13 cellular contexts compared by ENCODE assay signal in genomic region chr5:107572800-107573368, GRCh38.
DNase-seq lines count a peak whose midpoint lies in the region; ATAC-seq, FAIRE-seq and TF ChIP-seq lines count a peak whose summit lies in the region.
"Had no signal": no experiment of that assay in that cellular context is flagged by ENCODE, and none has a peak within 500 bp of the region (broad histone marks: within the 10 kb centered on the region; RNA-seq: fewer than 3 reads in every experiment).

No MANE protein-coding gene starts in this region.

- H3K27ac ChIP-seq in C4-2B (peak overlapping the region; percentile 50; the same call in 1 of the 2 replicates), HCT116 (ENCODE audit: low read depth, low read length) (no peak overlapping the region), duodenal mucosa (ENCODE audit: low read depth, low read length) (no peak overlapping the region), HepG2 (ENCODE audit: extremely low read length, insufficient read depth, low read length) (no peak overlapping the region)
- H3K27ac ChIP-seq: HL-60, SK-N-MC had no signal

- no peak overlapping the region for H3K9ac ChIP-seq in HCT116 (ENCODE audit: low read length)
- H3K9ac ChIP-seq in duodenal mucosa (ENCODE audit: low read depth in 1 of 2, low read length in 2 of 2) = no peak overlapping the region
- no peak overlapping the region for H3K9ac ChIP-seq in HepG2 (ENCODE audit: insufficient read depth, low read depth, low read length)

- FAIRE-seq in HepG2 (lab: Jason Lieb, UNC) = no peak

- in situ Hi-C loops in HepG2 (cut with HindIII; ENCODE audit: extremely low pct_ligation_motif_present, low pct_unique_long_range_greater_than_20kb) = no loop called here

- RAD21 ChIA-PET in HCT116 (lab: Charles Lee; ENCODE audit: low non-redundant PET in 1 of 2, low total read pairs in 2 of 2, uncharacterized antibody in 2 of 2, unreplicated experiment in 2 of 2) = no interaction called here

- peaks cover 17 to 25% of the 10 kb centered on the region in 2 donors for H3K4me1 Mint-ChIP-seq in natural killer cell

- intact Hi-C loops in HCT116 (cut with micrococcal nuclease) = loop anchor here (2.0 kb wide), 1 partner anchor 100 kb away; no protein-coding TSS in a partner anchor
- intact Hi-C loops in natural killer cell (cut with micrococcal nuclease) = loop anchor here (5.0 kb wide), 3 partner anchors 206 to 326 kb away; no protein-coding TSS in a partner anchor
- intact Hi-C loops in HepG2 (cut with micrococcal nuclease; ENCODE audit: unreplicated experiment) = no loop called here

- no peak for TF ChIP-seq EP300 in HepG2 (IDR thresholded peaks at IDR 0.05; ENCODE audit: low read depth in 2 of 2, low read length in 2 of 2)
- TF ChIP-seq EP300 in HepG2 (CRISPR knock-in tag; IDR thresholded peaks at IDR 0.05; ENCODE audit: borderline replicate concordance) = no peak

- H3K4me3 Mint-ChIP-seq in natural killer cell = peak overlapping the region; percentile 38
- H3K4me3 Mint-ChIP-seq: activated CD4-positive, alpha-beta T cell treated with anti-CD3 and anti-CD28 coated beads, Interleukin-2, amount 10 ng/mL, durations not matched to agents 7 days and 5 days had no signal

- no peak overlapping the region for H3K27ac Mint-ChIP-seq in natural killer cell
- H3K27ac Mint-ChIP-seq: activated CD4-positive, alpha-beta T cell treated with anti-CD3 and anti-CD28 coated beads, Interleukin-2, amount 10 ng/mL, durations not matched to agents 7 days and 5 days; B cell had no signal

- CTCF ChIA-PET in HCT116 (lab: Charles Lee) = interaction anchor here (0.7 to 2.3 kb wide), 14 partner anchors 9 to 1304 kb away, joined by 3 to 20 read pairs (median 5); no protein-coding TSS in a partner anchor
- CTCF ChIA-PET in HepG2 (lab: Yijun Ruan, JAX; ENCODE audit: low intra/inter-chr PET ratio, low total read pairs) = no interaction called here

- 77% methylated on average over 7 of the region's 7 CpGs for WGBS in HepG2 (ENCODE audit: low lambda C conversion rate)

- DNase-seq in HCT116 (ENCODE audit: low read depth, low spot score) (no peak), natural killer cell (no peak), HepG2 (ENCODE audit: low spot score) (no peak), Ammon's horn (ENCODE audit: low spot score) (no peak), HCEC 1CT (no peak)
- DNase-seq: activated CD4-positive, alpha-beta T cell treated with anti-CD3 and anti-CD28 coated beads, Interleukin-2, amount 10 ng/mL, durations not matched to agents 7 days and 5 days had no signal

- BruUV-seq in HCT116 (replicated peaks; lab: Mats Ljungman, UMichigan) = no TSS peak
- BruUV-seq in HepG2 (replicated peaks; lab: Mats Ljungman, UMichigan) = no TSS peak

- H3K36me3 ChIP-seq in HCT116 (ENCODE audit: control insufficient read depth in 1 of 2, insufficient read depth in 2 of 2, low read length in 2 of 2) = no peaks in the 10 kb centered on the region
- H3K36me3 ChIP-seq in duodenal mucosa (ENCODE audit: control insufficient read depth in 1 of 2, insufficient read depth in 2 of 2, low read length in 2 of 2) = no peaks in the 10 kb centered on the region
- H3K36me3 ChIP-seq in HepG2 (replicated peaks in 1 of 2; ENCODE audit: control insufficient read depth in 1 of 2, insufficient read depth in 2 of 2, low read length in 2 of 2) = no peaks in the 10 kb centered on the region
- H3K36me3 ChIP-seq: prostate gland had no signal

- no peak for TF ChIP-seq RAD21 in HCT116 (IDR thresholded peaks at IDR 0.05; ENCODE audit: low read depth)
- no peak for TF ChIP-seq RAD21 in HepG2 (CRISPR knock-in tag; IDR thresholded peaks at IDR 0.05)

- H4K20me1 ChIP-seq in HCT116 (ENCODE audit: insufficient read depth) (no peaks in the 10 kb centered on the region), HepG2 (ENCODE audit: insufficient read depth, low read length) (no peaks in the 10 kb centered on the region)

- H3K9me3 Mint-ChIP-seq in natural killer cell = no peaks in the 10 kb centered on the region
- H3K9me3 Mint-ChIP-seq: activated CD4-positive, alpha-beta T cell treated with anti-CD3 and anti-CD28 coated beads, Interleukin-2, amount 10 ng/mL, durations not matched to agents 7 days and 5 days had no signal

- H3K4me1 ChIP-seq in HCT116 (ENCODE audit: control insufficient read depth in 1 of 2, insufficient read depth in 2 of 2, low read length in 2 of 2) (peaks cover 0 to 17% of the 10 kb centered on the region in 2 experiments; a peak in 2 of 4 replicates), duodenal mucosa (ENCODE audit: control insufficient read depth in 1 of 2, insufficient read depth in 2 of 2, low read length in 2 of 2) (peaks cover 23 to 25% of the 10 kb centered on the region in 2 donors), HepG2 (ENCODE audit: insufficient read depth, low read length) (peaks cover 18% of the 10 kb centered on the region)
- H3K4me1 ChIP-seq: prostate gland had no signal

- POLR2A ChIA-PET in HCT116 (lab: Charles Lee) = interaction anchor here (1.2 to 1.5 kb wide), 2 partner anchors 10 to 20 kb away, joined by 3 read pairs; no protein-coding TSS in a partner anchor
- POLR2A ChIA-PET in HepG2 (lab: Yijun Ruan, JAX) = no interaction called here

- H3K27me3 ChIP-seq in HCT116 (ENCODE audit: insufficient read depth, low read length) = no peaks in the 10 kb centered on the region
- H3K27me3 ChIP-seq in duodenal mucosa (ENCODE audit: control insufficient read depth in 1 of 2, insufficient read depth in 2 of 2, low read length in 2 of 2) = no peaks in the 10 kb centered on the region
- H3K27me3 ChIP-seq in HepG2 (ENCODE audit: control insufficient read depth in 1 of 2, insufficient read depth in 2 of 2, low read length in 2 of 2) = peaks cover 0 to 4% of the 10 kb centered on the region in 2 experiments; a peak in 1 of 5 replicates

- no peaks in the 10 kb centered on the region for H3K9me3 ChIP-seq in HCT116 (ENCODE audit: control insufficient read depth in 1 of 2, insufficient read depth in 1 of 2, low read depth in 1 of 2, low read length in 2 of 2)
- H3K9me3 ChIP-seq in duodenal mucosa (ENCODE audit: control insufficient read depth in 1 of 2, low read length in 2 of 2) = no peaks in the 10 kb centered on the region
- H3K9me3 ChIP-seq in HepG2 (ENCODE audit: low read length) = no peaks in the 10 kb centered on the region
- H3K9me3 ChIP-seq: prostate gland had no signal

- TF ChIP-seq POLR2A in HCT116 (IDR thresholded peaks at IDR 0.05; ENCODE audit: borderline replicate concordance, extremely low read depth, insufficient read depth, insufficient read length) (no peak), HepG2 (IDR thresholded peaks at IDR 0.05; ENCODE audit: insufficient read depth in 1 of 2, low read depth in 2 of 2, low read length in 2 of 2) (no peak)

- no peaks in the 10 kb centered on the region for H3K36me3 Mint-ChIP-seq in natural killer cell

- no peak for TF ChIP-seq CTCF in C4-2B (conservative IDR thresholded peaks at IDR 0.05)
- no peak for TF ChIP-seq CTCF in HCT116 (IDR thresholded peaks at IDR 0.05 in 2 of 3, conservative IDR thresholded peaks at IDR 0.05 in 1 of 3; ENCODE audit: borderline replicate concordance in 1 of 3, insufficient read depth in 1 of 3, low read depth in 2 of 3, low read length in 2 of 3)
- TF ChIP-seq CTCF in natural killer cell (IDR thresholded peaks at IDR 0.05) = no peak
- TF ChIP-seq CTCF in HepG2 (CRISPR knock-in tag; IDR thresholded peaks at IDR 0.05) = no peak

- ATAC-seq in HCT116 = no peak
- no peak for ATAC-seq in natural killer cell
- ATAC-seq in GM18502 (IDR thresholded peaks at IDR 0.05; ENCODE audit: poor library complexity, unreplicated experiment) = no peak
- ATAC-seq in HepG2 = no peak

- H3K4me2 ChIP-seq in HCT116 (ENCODE audit: low read length) = peak overlapping the region; percentile 85; the same call in 1 of the 2 replicates
- H3K4me2 ChIP-seq in HepG2 (ENCODE audit: low read depth, low read length) = no peak overlapping the region

- H3K4me3 ChIP-seq in HCT116 (replicated peaks in 1 of 2; ENCODE audit: low read depth in 1 of 2, low read length in 2 of 2) = no peak overlapping the region
- H3K4me3 ChIP-seq in duodenal mucosa (ENCODE audit: low read depth in 1 of 2, low read length in 2 of 2) = peak overlapping the region; percentile 82 to 89
- H3K4me3 ChIP-seq in HepG2 (replicated peaks in 1 of 3; ENCODE audit: insufficient read depth in 1 of 3, low read depth in 2 of 3, low read length in 3 of 3) = no peak overlapping the region

- H3K27me3 Mint-ChIP-seq in natural killer cell (ENCODE audit: low read depth in 2 of 2) = peaks cover 0 to 2% of the 10 kb centered on the region in 2 donors

- H3K79me2 ChIP-seq in HCT116 (ENCODE audit: insufficient read depth, low read length) (no peaks in the 10 kb centered on the region), HepG2 (ENCODE audit: insufficient read depth, low read length) (no peaks in the 10 kb centered on the region)

- H2AFZ ChIP-seq in HCT116 (ENCODE audit: low read depth, low read length, poor library complexity, severe bottlenecking) (peak overlapping the region; percentile 98), HepG2 (ENCODE audit: low read length) (no peak overlapping the region)

- H3K9me2 ChIP-seq in HCT116 (ENCODE audit: insufficient read depth) = no peaks in the 10 kb centered on the region

TF ChIP-seq in HCT116, 20 proteins besides CTCF, POLR2A, EP300 and RAD21 (continues in another document):
- TF ChIP-seq SRF (IDR thresholded peaks at IDR 0.05; ENCODE audit: low read depth) (no peak), EGR1 (IDR thresholded peaks at IDR 0.05; ENCODE audit: low read depth) (no peak), EZH2 (IDR thresholded peaks at IDR 0.05) (no peak), TCF7L2 (IDR thresholded peaks at IDR 0.05; ENCODE audit: borderline replicate concordance, extremely low read depth, insufficient read depth, insufficient read length) (no peak), ZFX (IDR thresholded peaks at IDR 0.05) (no peak), SIN3A (IDR thresholded peaks at IDR 0.05; ENCODE audit: low read depth) (no peak), EZH2phosphoT487 (IDR thresholded peaks at IDR 0.05; ENCODE audit: borderline replicate concordance) (no peak), MAX (IDR thresholded peaks at IDR 0.05) (no peak)

TF ChIP-seq in HepG2, 621 proteins besides CTCF, POLR2A, EP300 and RAD21:
- TF ChIP-seq TRIM22 (IDR thresholded peaks at IDR 0.05) (no peak), MEIS1 (CRISPR knock-in tag; IDR thresholded peaks at IDR 0.05; ENCODE audit: borderline replicate concordance) (no peak), ARHGAP35 (CRISPR knock-in tag; IDR thresholded peaks at IDR 0.05; ENCODE audit: borderline replicate concordance) (no peak), ZNF382 (CRISPR knock-in tag; IDR thresholded peaks at IDR 0.05; ENCODE audit: borderline replicate concordance) (no peak), SPEN (CRISPR knock-in tag; IDR thresholded peaks at IDR 0.05; ENCODE audit: low read depth) (no peak)

Comparison
In these comparisons a context has a peak if more than half of its experiments do, and no peak if none do; other contexts are left out.
1. H3K4me3 ChIP-seq: peak in duodenal mucosa (2 of 2); none in HCT116 (0 of 2) and HepG2 (0 of 3).